21 cellular contexts compared by ENCODE assay signal in the genomic region with DNA sequence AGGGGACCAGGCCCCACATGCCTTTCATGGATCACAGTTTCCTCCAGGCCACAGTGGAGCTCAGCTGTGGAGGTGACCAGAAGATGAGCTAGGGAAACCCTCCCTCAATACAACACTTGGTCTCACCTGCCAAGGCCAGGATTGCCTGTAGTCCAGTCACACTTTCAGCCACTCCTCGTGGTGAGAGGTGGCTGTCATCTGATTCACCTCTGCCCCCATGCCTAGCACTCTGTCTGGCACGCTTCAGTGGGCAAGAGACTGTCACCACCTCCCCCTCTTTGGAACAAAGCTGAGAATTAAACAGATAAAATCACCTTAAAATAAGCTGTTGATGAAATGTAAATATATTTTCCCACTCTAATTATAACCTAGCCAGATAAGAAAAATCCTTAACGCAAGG. TPM values are rescaled to one million over a fixed set of nuclear protein-coding genes. Genes with fewer than 3 reads are reported as not detected.
A peak's percentile ranks its signal among the peaks of the same experiment; 100 is the strongest.
DNase-seq lines count a peak whose midpoint lies in the region; ATAC-seq and FAIRE-seq lines count a peak whose summit lies in the region.
"Had no signal": no experiment of that assay in that cellular context is flagged by ENCODE, and none has a peak within 500 bp of the region (broad histone marks: within the 10 kb centered on the region; RNA-seq: fewer than 3 reads in every experiment).

No MANE protein-coding gene starts in this region.

- no peak overlapping the region for H3K27ac Mint-ChIP-seq in activated T-cell treated with anti-CD3 and anti-CD28 coated beads, Interleukin-2, amount 50 U/mL, for 72 hours
- peak overlapping the region in 1 of 2 donors; percentile 20 for H3K27ac Mint-ChIP-seq in stimulated activated naive CD8-positive, alpha-beta T cell treated with anti-CD3 and anti-CD28 coated beads, Interleukin-15, amount 100 ng/mL, for 72 hours
- H3K27ac Mint-ChIP-seq in T-cell, result no peak overlapping the region
- H3K27ac Mint-ChIP-seq: HFFc6 had no signal

- H3K36me3 Mint-ChIP-seq in activated T-cell treated with anti-CD3 and anti-CD28 coated beads, Interleukin-2, amount 50 U/mL, for 72 hours (ENCODE audit: insufficient read depth in 2 of 2), result peaks cover 0 to 2% of the 10 kb centered on the region in 2 donors
- no peaks in the 10 kb centered on the region for H3K36me3 Mint-ChIP-seq in T-cell

- CTCF ChIA-PET in T-cell (lab: Charles Lee), result interaction anchor here (1.2 to 1.6 kb wide), 3 partner anchors 10 to 31 kb away, joined by 3 to 7 read pairs (median 3); a partner anchor contains a TSS

- ATAC-seq in activated T-cell treated with anti-CD3 and anti-CD28 coated beads, Interleukin-2, amount 50 U/mL, for 72 hours (replicated peaks in 1 of 2), result no peak
- no peak for ATAC-seq in stimulated activated naive CD8-positive, alpha-beta T cell treated with anti-CD3 and anti-CD28 coated beads, Interleukin-15, amount 100 ng/mL, for 72 hours
- ATAC-seq in T-cell (replicated peaks in 1 of 4) (no peak), HG03280 (IDR thresholded peaks at IDR 0.05; ENCODE audit: unreplicated experiment) (no peak)

- peaks cover 63% of the 10 kb centered on the region for H3K27me3 Mint-ChIP-seq in activated T-cell treated with anti-CD3 and anti-CD28 coated beads, Interleukin-2, amount 50 U/mL, for 72 hours (ENCODE audit: low read depth)
- peaks cover 91% of the 10 kb centered on the region for H3K27me3 Mint-ChIP-seq in stimulated activated naive CD8-positive, alpha-beta T cell treated with anti-CD3 and anti-CD28 coated beads, Interleukin-15, amount 100 ng/mL, for 72 hours
- peaks cover 59% of the 10 kb centered on the region in 2 donors for H3K27me3 Mint-ChIP-seq in T-cell

- POLR2A ChIA-PET in T-cell (lab: Charles Lee), result interaction anchor here in 1 of 2 donors (0.6 kb wide), 1 partner anchor 76 kb away, joined by 3 read pairs; no protein-coding TSS in a partner anchor

- no peak for DNase-seq in activated T-cell treated with anti-CD3 and anti-CD28 coated beads, Interleukin-2, amount 50 U/mL, for 72 hours
- no peak for DNase-seq in activated T-cell treated with anti-CD3 and anti-CD28 coated beads, Interleukin-2, amount 50 U/mL, for 1 hour
- DNase-seq in RCC 7860 (ENCODE audit: low spot score) (peak; percentile 22), kidney tubule cell (ENCODE audit: low spot score) (peak; percentile 77), A172 (ENCODE audit: low spot score) (no peak), T-cell (no peak)
- DNase-seq in stimulated activated naive CD8-positive, alpha-beta T cell treated with anti-CD3 and anti-CD28 coated beads, Interleukin-15, amount 100 ng/mL, for 72 hours, result no peak
- DNase-seq: activated CD8-positive, alpha-beta memory T cell treated with anti-CD3 and anti-CD28 coated beads, Interleukin-2, amount 50 U/mL, for 4 hours; activated naive CD4-positive, alpha-beta T cell treated with Interleukin-2 at 50 U/mL for 16 hours; body of pancreas; C1 segment of cervical spinal cord; HFFc6; NCI-H1417 treated with DMSO at 0.1 percent for 48 hours; NCI-H2171 treated with DMSO at 0.1 percent for 48 hours; NCI-H69; nucleus accumbens; OCI-M1; Right ventricle myocardium superior; stimulated activated CD4-positive, alpha-beta T cell treated with anti-CD3 and anti-CD28 coated beads, Interleukin-4, amount 100 ng/mL, for 24 hours had no signal

- no peaks in the 10 kb centered on the region for H3K9me3 Mint-ChIP-seq in activated T-cell treated with anti-CD3 and anti-CD28 coated beads, Interleukin-2, amount 50 U/mL, for 72 hours
- no peaks in the 10 kb centered on the region for H3K9me3 Mint-ChIP-seq in stimulated activated naive CD8-positive, alpha-beta T cell treated with anti-CD3 and anti-CD28 coated beads, Interleukin-15, amount 100 ng/mL, for 72 hours
- H3K9me3 Mint-ChIP-seq in T-cell, result no peaks in the 10 kb centered on the region
- H3K9me3 Mint-ChIP-seq: HFFc6 had no signal

- peak; percentile 53 for FAIRE-seq in RCC 7860 (lab: Jason Lieb, UNC)

- peaks cover 14% of the 10 kb centered on the region for H3K4me1 Mint-ChIP-seq in activated T-cell treated with anti-CD3 and anti-CD28 coated beads, Interleukin-2, amount 50 U/mL, for 72 hours (ENCODE audit: low read depth)
- H3K4me1 Mint-ChIP-seq in stimulated activated naive CD8-positive, alpha-beta T cell treated with anti-CD3 and anti-CD28 coated beads, Interleukin-15, amount 100 ng/mL, for 72 hours, result peaks cover 11% of the 10 kb centered on the region
- H3K4me1 Mint-ChIP-seq in T-cell, result peaks cover 9 to 14% (median 10%) of the 10 kb centered on the region in 3 donors

- H3K4me3 Mint-ChIP-seq in activated T-cell treated with anti-CD3 and anti-CD28 coated beads, Interleukin-2, amount 50 U/mL, for 72 hours, result peak overlapping the region; percentile 48 to 54
- H3K4me3 Mint-ChIP-seq in stimulated activated naive CD8-positive, alpha-beta T cell treated with anti-CD3 and anti-CD28 coated beads, Interleukin-15, amount 100 ng/mL, for 72 hours, result peak overlapping the region; percentile 21 to 39
- peak overlapping the region in 1 of 3 donors; percentile 52 for H3K4me3 Mint-ChIP-seq in T-cell

RNA-seq across cellular contexts. Expression of a gene that starts 4.0 kb away (rescaled TPM):
- under 1 TPM; 0.07 to 0.09 TPM for total RNA-seq in activated T-cell treated with anti-CD3 and anti-CD28 coated beads, Interleukin-2, amount 50 U/mL, for 72 hours
- 1.5 TPM in 2 replicates for total RNA-seq in A172 (2014; rRNA removed; shearing (Covaris generic))
- under 1 TPM in 4 of 5 donors, not detected in 1; 0.05 to 0.38 (median 0.10) TPM for total RNA-seq in T-cell

RNA-seq across cellular contexts. Expression of a gene that starts 30.7 kb away (rescaled TPM):
- total RNA-seq in activated T-cell treated with anti-CD3 and anti-CD28 coated beads, Interleukin-2, amount 50 U/mL, for 72 hours, result under 1 TPM; 0.62 to 0.72 TPM
- 1.1 TPM in 1 of 2 replicates, not detected in the other for total RNA-seq in A172 (2014; rRNA removed; shearing (Covaris generic))
- under 1 TPM in 1 of 5 donors, not detected in 4; 0.49 TPM for total RNA-seq in T-cell
- total RNA-seq: A673, body of pancreas, Right ventricle myocardium superior had no signal

RNA-seq across cellular contexts. Expression of a gene that starts 58.4 kb away (rescaled TPM):
- 10 to 100 TPM; 28.0 to 37.4 TPM for total RNA-seq in activated T-cell treated with anti-CD3 and anti-CD28 coated beads, Interleukin-2, amount 50 U/mL, for 72 hours
- total RNA-seq in A172 (2014; rRNA removed; shearing (Covaris generic)), result 28.6 and 32.0 TPM in 2 replicates
- 10 to 100 TPM; 23.4 to 30.9 (median 26.8) TPM for total RNA-seq in T-cell

Comparison
In these comparisons a context has a peak if more than half of its experiments do, and no peak if none do; other contexts are left out.
1. DNase-seq: peak in RCC 7860 (single experiment) and kidney tubule cell (single experiment); none in activated T-cell treated with anti-CD3 and anti-CD28 coated beads, Interleukin-2, amount 50 U/mL, for 72 hours (0 of 2), activated T-cell treated with anti-CD3 and anti-CD28 coated beads, Interleukin-2, amount 50 U/mL, for 1 hour (single experiment), stimulated activated naive CD8-positive, alpha-beta T cell treated with anti-CD3 and anti-CD28 coated beads, Interleukin-15, amount 100 ng/mL, for 72 hours (0 of 2), A172 (single experiment) and T-cell (0 of 34).